Comparison of ENCODE assay signal across 1 cellular context in genomic region chr16:23540817-23541178, GRCh38.
TF ChIP-seq lines count a peak whose summit lies in the region.
"Not testable (repeated sequence)": the region's sequence is repeated elsewhere in the genome, so short reads cannot be mapped to it uniquely, and the experiment has no call there.

No MANE protein-coding gene starts in this region.

TF ChIP-seq in HepG2, 621 proteins besides CTCF, POLR2A, EP300 and RAD21:
- 0 out of 2 replicates have a peak, but pooled peaks have one; percentile 28 for TF ChIP-seq ZNF709 (CRISPR knock-in tag; IDR thresholded peaks at IDR 0.05)
- 0 out of 2 replicates have a peak, but pooled peaks have one; percentile 4 for TF ChIP-seq FOXC1 (CRISPR knock-in tag; IDR thresholded peaks at IDR 0.05; ENCODE audit: borderline replicate concordance)
- TF ChIP-seq MAFG (CRISPR knock-in tag; IDR thresholded peaks at IDR 0.05), result 0 out of 2 replicates have a peak, but pooled peaks have one; percentile 29
- 0 out of 2 replicates have a peak, but pooled peaks have one; percentile 39 for TF ChIP-seq ZNF232 (CRISPR knock-in tag; IDR thresholded peaks at IDR 0.05; ENCODE audit: borderline replicate concordance)
- TF ChIP-seq ZNF563 (CRISPR knock-in tag; IDR thresholded peaks at IDR 0.05), result 0 out of 2 replicates have a peak, but pooled peaks have one; percentile 38
- 0 out of 2 replicates have a peak, but pooled peaks have one; percentile 69 for TF ChIP-seq ETS1 (CRISPR knock-in tag; IDR thresholded peaks at IDR 0.05)
- peak; percentile 88 for TF ChIP-seq ZNF121 (CRISPR knock-in tag; IDR thresholded peaks at IDR 0.05)
- peak; percentile 16; the same call in 1 of the 2 replicates for TF ChIP-seq ZNF451 (CRISPR knock-in tag; IDR thresholded peaks at IDR 0.05)
- 0 out of 2 replicates have a peak, but pooled peaks have one; percentile 4 for TF ChIP-seq ZNF784 (CRISPR knock-in tag; IDR thresholded peaks at IDR 0.05; ENCODE audit: borderline replicate concordance)
- TF ChIP-seq SATB2 (CRISPR knock-in tag; IDR thresholded peaks at IDR 0.05), result 0 out of 2 replicates have a peak, but pooled peaks have one; percentile 59
- 0 out of 2 replicates have a peak, but pooled peaks have one; percentile 14 for TF ChIP-seq AHR (CRISPR knock-in tag; IDR thresholded peaks at IDR 0.05)
- 0 out of 2 replicates have a peak, but pooled peaks have one; percentile 9 for TF ChIP-seq FOXA1 (IDR thresholded peaks at IDR 0.05)
- TF ChIP-seq FOXA1 (CRISPR knock-in tag; IDR thresholded peaks at IDR 0.05), result not testable (repeated sequence)
